ENCODE assay signal across 1 cellular context in the genomic region with DNA sequence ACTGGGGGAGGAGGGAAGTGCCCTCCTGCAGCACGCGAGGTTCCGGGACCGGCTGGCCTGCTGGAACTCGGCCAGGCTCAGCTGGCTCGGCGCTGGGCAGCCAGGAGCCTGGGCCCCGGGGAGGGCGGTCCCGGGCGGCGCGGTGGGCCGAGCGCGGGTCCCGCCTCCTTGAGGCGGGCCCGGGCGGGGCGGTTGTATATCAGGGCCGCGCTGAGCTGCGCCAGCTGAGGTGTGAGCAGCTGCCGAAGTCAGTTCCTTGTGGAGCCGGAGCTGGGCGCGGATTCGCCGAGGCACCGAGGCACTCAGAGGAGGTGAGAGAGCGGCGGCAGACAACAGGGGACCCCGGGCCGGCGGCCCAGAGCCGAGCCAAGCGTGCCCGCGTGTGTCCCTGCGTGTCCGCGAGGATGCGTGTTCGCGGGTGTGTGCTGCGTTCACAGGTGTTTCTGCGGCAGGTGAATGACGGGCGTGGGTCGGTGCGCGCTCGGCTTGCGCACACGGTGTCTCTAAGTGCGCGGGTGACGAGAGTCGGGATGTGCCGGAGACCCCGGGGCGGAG.
TF ChIP-seq lines count a peak whose summit lies in the region.

A gene (plus strand): TSS at position 227 of the 555 bp plus-strand sequence. CDS start 5,388 bp downstream, outside the sequence.

TF ChIP-seq in HepG2, 621 proteins besides CTCF, POLR2A, EP300 and RAD21 (continued from another document and continues in another):
- TF ChIP-seq, protein P1, sequence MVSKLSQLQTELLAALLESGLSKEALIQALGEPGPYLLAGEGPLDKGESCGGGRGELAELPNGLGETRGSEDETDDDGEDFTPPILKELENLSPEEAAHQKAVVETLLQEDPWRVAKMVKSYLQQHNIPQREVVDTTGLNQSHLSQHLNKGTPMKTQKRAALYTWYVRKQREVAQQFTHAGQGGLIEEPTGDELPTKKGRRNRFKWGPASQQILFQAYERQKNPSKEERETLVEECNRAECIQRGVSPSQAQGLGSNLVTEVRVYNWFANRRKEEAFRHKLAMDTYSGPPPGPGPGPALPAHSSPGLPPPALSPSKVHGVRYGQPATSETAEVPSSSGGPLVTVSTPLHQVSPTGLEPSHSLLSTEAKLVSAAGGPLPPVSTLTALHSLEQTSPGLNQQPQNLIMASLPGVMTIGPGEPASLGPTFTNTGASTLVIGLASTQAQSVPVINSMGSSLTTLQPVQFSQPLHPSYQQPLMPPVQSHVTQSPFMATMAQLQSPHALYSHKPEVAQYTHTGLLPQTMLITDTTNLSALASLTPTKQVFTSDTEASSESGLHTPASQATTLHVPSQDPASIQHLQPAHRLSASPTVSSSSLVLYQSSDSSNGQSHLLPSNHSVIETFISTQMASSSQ (IDR thresholded peaks at IDR 0.05; ENCODE audit: low read depth) = peak; percentile 18; the same call in 1 of the 2 replicates
- TF ChIP-seq, protein P1 (CRISPR knock-in tag; IDR thresholded peaks at IDR 0.05; ENCODE audit: borderline replicate concordance) = peak; percentile 26; the same call in 1 of the 2 replicates
- TF ChIP-seq POLR2AphosphoS5 (IDR thresholded peaks at IDR 0.05; ENCODE audit: low read depth, low read length) (peak; percentile 96), RARA (CRISPR knock-in tag; IDR thresholded peaks at IDR 0.05) (peak; percentile 60), SP1 (IDR thresholded peaks at IDR 0.05) (no peak), SP1 (CRISPR knock-in tag; IDR thresholded peaks at IDR 0.05) (peak; percentile 40; the same call in 1 of the 2 replicates), ZNF224 (CRISPR knock-in tag; IDR thresholded peaks at IDR 0.05) (peak; percentile 82), KMT2A (CRISPR knock-in tag; IDR thresholded peaks at IDR 0.05) (peak; percentile 30; the same call in 1 of the 2 replicates), PHF5A (CRISPR knock-in tag; IDR thresholded peaks at IDR 0.05; ENCODE audit: low read depth, unreplicated experiment) (peak; percentile 27), MED8 (CRISPR knock-in tag; IDR thresholded peaks at IDR 0.05; ENCODE audit: insufficient replicate concordance) (peak; percentile 33), ZNF761 (CRISPR knock-in tag; conservative IDR thresholded peaks at IDR 0.05) (no peak; the same call in 1 of the 2 replicates), ZFP37 (CRISPR knock-in tag; IDR thresholded peaks at IDR 0.05; ENCODE audit: borderline replicate concordance) (peak; percentile 90; the same call in 1 of the 2 replicates), ZNF335 (CRISPR knock-in tag; IDR thresholded peaks at IDR 0.05) (peak; percentile 67; the same call in 1 of the 2 replicates), RBFOX2 (IDR thresholded peaks at IDR 0.05; ENCODE audit: low read depth, low read length) (peak; percentile 100), ZNF530 (CRISPR knock-in tag; IDR thresholded peaks at IDR 0.05; ENCODE audit: low read depth) (peak; percentile 65; the same call in 1 of the 2 replicates), MAZ (IDR thresholded peaks at IDR 0.05; ENCODE audit: borderline replicate concordance, low read depth, low read length) (no peak), MAZ (CRISPR knock-in tag; IDR thresholded peaks at IDR 0.05; ENCODE audit: low read depth) (peak; percentile 82), ZMYM2 (CRISPR knock-in tag; IDR thresholded peaks at IDR 0.05) (no peak; the same call in 1 of the 2 replicates), YY1 (IDR thresholded peaks at IDR 0.05; ENCODE audit: insufficient read depth, insufficient replicate concordance, low read depth, low read length) (peak; percentile 64), NFKB2 (CRISPR knock-in tag; IDR thresholded peaks at IDR 0.05; ENCODE audit: borderline replicate concordance) (peak; percentile 95; the same call in 1 of the 2 replicates), ZNF746 (CRISPR knock-in tag; IDR thresholded peaks at IDR 0.05) (peak; percentile 66; the same call in 1 of the 2 replicates), JUN (CRISPR knock-in tag; IDR thresholded peaks at IDR 0.05) (no peak), NFIC (IDR thresholded peaks at IDR 0.05; ENCODE audit: low read length) (peak; percentile 64; the same call in 1 of the 2 replicates), ZKSCAN8 (CRISPR knock-in tag; IDR thresholded peaks at IDR 0.05; ENCODE audit: borderline replicate concordance) (0 out of 2 replicates have a peak, but pooled peaks have one; percentile 37), SMAD3 (CRISPR knock-in tag; IDR thresholded peaks at IDR 0.05) (0 out of 2 replicates have a peak, but pooled peaks have one; percentile 28), MBNL3 (CRISPR knock-in tag; conservative IDR thresholded peaks at IDR 0.05) (no peak), JUNB (CRISPR knock-in tag; IDR thresholded peaks at IDR 0.05; ENCODE audit: borderline replicate concordance) (no peak), ZNF484 (CRISPR knock-in tag; IDR thresholded peaks at IDR 0.05; ENCODE audit: borderline replicate concordance, low read depth) (0 out of 2 replicates have a peak, but pooled peaks have one; percentile 32), TOPORS (CRISPR knock-in tag; IDR thresholded peaks at IDR 0.05) (no peak; the same call in 1 of the 2 replicates), NONO (IDR thresholded peaks at IDR 0.05) (no peak), NONO (CRISPR knock-in tag; conservative IDR thresholded peaks at IDR 0.05) (peak; percentile 52), ZNF296 (CRISPR knock-in tag; conservative IDR thresholded peaks at IDR 0.05) (peak; percentile 30), ATF7 (IDR thresholded peaks at IDR 0.05) (no peak), ATF7 (CRISPR knock-in tag; IDR thresholded peaks at IDR 0.05) (no peak), NR2F2 (IDR thresholded peaks at IDR 0.05; ENCODE audit: borderline replicate concordance, low read depth) (0 out of 2 replicates have a peak, but pooled peaks have one; percentile 3), FOXK1 (CRISPR knock-in tag; IDR thresholded peaks at IDR 0.05; ENCODE audit: borderline replicate concordance, low read depth) (peak; percentile 45; the same call in 1 of the 2 replicates), ZNF205 (CRISPR knock-in tag; IDR thresholded peaks at IDR 0.05) (peak; percentile 26; the same call in 1 of the 2 replicates), RFXAP (CRISPR knock-in tag; IDR thresholded peaks at IDR 0.05; ENCODE audit: borderline replicate concordance) (peak; percentile 74; the same call in 1 of the 2 replicates)
- TF ChIP-seq, protein P2, sequence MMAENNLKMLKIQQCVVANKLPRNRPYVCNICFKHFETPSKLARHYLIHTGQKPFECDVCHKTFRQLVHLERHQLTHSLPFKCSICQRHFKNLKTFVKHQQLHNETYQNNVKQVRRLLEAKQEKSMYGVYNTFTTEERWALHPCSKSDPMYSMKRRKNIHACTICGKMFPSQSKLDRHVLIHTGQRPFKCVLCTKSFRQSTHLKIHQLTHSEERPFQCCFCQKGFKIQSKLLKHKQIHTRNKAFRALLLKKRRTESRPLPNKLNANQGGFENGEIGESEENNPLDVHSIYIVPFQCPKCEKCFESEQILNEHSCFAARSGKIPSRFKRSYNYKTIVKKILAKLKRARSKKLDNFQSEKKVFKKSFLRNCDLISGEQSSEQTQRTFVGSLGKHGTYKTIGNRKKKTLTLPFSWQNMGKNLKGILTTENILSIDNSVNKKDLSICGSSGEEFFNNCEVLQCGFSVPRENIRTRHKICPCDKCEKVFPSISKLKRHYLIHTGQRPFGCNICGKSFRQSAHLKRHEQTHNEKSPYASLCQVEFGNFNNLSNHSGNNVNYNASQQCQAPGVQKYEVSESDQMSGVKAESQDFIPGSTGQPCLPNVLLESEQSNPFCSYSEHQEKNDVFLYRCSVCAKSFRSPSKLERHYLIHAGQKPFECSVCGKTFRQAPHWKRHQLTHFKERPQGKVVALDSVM (CRISPR knock-in tag; IDR thresholded peaks at IDR 0.05) = peak; percentile 5; the same call in 1 of the 2 replicates
- TF ChIP-seq, protein P3, sequence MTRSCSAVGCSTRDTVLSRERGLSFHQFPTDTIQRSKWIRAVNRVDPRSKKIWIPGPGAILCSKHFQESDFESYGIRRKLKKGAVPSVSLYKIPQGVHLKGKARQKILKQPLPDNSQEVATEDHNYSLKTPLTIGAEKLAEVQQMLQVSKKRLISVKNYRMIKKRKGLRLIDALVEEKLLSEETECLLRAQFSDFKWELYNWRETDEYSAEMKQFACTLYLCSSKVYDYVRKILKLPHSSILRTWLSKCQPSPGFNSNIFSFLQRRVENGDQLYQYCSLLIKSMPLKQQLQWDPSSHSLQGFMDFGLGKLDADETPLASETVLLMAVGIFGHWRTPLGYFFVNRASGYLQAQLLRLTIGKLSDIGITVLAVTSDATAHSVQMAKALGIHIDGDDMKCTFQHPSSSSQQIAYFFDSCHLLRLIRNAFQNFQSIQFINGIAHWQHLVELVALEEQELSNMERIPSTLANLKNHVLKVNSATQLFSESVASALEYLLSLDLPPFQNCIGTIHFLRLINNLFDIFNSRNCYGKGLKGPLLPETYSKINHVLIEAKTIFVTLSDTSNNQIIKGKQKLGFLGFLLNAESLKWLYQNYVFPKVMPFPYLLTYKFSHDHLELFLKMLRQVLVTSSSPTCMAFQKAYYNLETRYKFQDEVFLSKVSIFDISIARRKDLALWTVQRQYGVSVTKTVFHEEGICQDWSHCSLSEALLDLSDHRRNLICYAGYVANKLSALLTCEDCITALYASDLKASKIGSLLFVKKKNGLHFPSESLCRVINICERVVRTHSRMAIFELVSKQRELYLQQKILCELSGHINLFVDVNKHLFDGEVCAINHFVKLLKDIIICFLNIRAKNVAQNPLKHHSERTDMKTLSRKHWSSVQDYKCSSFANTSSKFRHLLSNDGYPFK (CRISPR knock-in tag; IDR thresholded peaks at IDR 0.05; ENCODE audit: borderline replicate concordance) = peak; percentile 28
- TF ChIP-seq, protein P4, sequence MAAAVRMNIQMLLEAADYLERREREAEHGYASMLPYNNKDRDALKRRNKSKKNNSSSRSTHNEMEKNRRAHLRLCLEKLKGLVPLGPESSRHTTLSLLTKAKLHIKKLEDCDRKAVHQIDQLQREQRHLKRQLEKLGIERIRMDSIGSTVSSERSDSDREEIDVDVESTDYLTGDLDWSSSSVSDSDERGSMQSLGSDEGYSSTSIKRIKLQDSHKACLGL (CRISPR knock-in tag; IDR thresholded peaks at IDR 0.05) = peak; percentile 77; the same call in 1 of the 2 replicates
- TF ChIP-seq, protein P5, sequence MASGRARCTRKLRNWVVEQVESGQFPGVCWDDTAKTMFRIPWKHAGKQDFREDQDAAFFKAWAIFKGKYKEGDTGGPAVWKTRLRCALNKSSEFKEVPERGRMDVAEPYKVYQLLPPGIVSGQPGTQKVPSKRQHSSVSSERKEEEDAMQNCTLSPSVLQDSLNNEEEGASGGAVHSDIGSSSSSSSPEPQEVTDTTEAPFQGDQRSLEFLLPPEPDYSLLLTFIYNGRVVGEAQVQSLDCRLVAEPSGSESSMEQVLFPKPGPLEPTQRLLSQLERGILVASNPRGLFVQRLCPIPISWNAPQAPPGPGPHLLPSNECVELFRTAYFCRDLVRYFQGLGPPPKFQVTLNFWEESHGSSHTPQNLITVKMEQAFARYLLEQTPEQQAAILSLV (CRISPR knock-in tag; IDR thresholded peaks at IDR 0.05; ENCODE audit: borderline replicate concordance) = peak; percentile 78
- TF ChIP-seq, protein P6, sequence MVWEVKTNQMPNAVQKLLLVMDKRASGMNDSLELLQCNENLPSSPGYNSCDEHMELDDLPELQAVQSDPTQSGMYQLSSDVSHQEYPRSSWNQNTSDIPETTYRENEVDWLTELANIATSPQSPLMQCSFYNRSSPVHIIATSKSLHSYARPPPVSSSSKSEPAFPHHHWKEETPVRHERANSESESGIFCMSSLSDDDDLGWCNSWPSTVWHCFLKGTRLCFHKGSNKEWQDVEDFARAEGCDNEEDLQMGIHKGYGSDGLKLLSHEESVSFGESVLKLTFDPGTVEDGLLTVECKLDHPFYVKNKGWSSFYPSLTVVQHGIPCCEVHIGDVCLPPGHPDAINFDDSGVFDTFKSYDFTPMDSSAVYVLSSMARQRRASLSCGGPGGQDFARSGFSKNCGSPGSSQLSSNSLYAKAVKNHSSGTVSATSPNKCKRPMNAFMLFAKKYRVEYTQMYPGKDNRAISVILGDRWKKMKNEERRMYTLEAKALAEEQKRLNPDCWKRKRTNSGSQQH (CRISPR knock-in tag; IDR thresholded peaks at IDR 0.05; ENCODE audit: low read depth) = peak; percentile 93
- TF ChIP-seq, protein P7, sequence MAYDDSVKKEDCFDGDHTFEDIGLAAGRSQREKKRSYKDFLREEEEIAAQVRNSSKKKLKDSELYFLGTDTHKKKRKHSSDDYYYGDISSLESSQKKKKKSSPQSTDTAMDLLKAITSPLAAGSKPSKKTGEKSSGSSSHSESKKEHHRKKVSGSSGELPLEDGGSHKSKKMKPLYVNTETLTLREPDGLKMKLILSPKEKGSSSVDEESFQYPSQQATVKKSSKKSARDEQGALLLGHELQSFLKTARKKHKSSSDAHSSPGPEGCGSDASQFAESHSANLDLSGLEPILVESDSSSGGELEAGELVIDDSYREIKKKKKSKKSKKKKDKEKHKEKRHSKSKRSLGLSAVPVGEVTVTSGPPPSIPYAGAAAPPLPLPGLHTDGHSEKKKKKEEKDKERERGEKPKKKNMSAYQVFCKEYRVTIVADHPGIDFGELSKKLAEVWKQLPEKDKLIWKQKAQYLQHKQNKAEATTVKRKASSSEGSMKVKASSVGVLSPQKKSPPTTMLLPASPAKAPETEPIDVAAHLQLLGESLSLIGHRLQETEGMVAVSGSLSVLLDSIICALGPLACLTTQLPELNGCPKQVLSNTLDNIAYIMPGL (CRISPR knock-in tag; IDR thresholded peaks at IDR 0.05; ENCODE audit: borderline replicate concordance in 1 of 2, low read depth in 1 of 2) = peak; percentile 40 to 67; a peak in 2 of 4 replicates
- TF ChIP-seq, protein P8, sequence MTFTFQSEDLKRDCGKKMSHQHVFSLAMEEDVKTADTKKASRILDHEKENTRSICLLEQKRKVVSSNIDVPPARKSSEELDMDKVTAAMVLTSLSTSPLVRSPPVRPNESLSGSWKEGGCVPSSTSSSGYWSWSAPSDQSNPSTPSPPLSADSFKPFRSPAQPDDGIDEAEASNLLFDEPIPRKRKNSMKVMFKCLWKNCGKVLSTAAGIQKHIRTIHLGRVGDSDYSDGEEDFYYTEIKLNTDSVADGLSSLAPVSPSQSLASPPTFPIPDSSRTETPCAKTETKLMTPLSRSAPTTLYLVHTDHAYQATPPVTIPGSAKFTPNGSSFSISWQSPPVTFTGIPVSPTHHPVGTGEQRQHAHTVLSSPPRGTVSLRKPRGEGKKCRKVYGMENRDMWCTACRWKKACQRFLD (CRISPR knock-in tag; IDR thresholded peaks at IDR 0.05; ENCODE audit: borderline replicate concordance) = no peak
